Comparison of ENCODE assay signal across 27 cellular contexts in genomic region chr10:34957531-34957930, GRCh38.
"Had no signal": no experiment of that assay in that cellular context is flagged by ENCODE, and none has a peak within 500 bp of the region (broad histone marks: within the 10 kb centered on the region; RNA-seq: fewer than 3 reads in every experiment).

No MANE protein-coding gene starts in this region.

- DNase-seq: colonic mucosa; effector CD8-positive, alpha-beta T cell; endodermal cell; foreskin fibroblast; gastrocnemius medialis; heart left ventricle; left cardiac atrium; left lung; mesendoderm; midbrain; naive thymus-derived CD8-positive, alpha-beta T cell; nephron progenitor cell; occipital lobe; ovary; retina; right lobe of liver; stimulated activated CD4-positive, alpha-beta T cell treated with anti-CD3 and anti-CD28 coated beads, Interleukin-12 subunit alpha, Interleukin-12 subunit beta, amount 100 ng/mL, for 4 hours; stimulated activated CD4-positive, alpha-beta T cell treated with anti-CD3 and anti-CD28 coated beads, Interleukin-1b, Interleukin-23, amount 100 ng/mL, for 48 hours; stimulated activated CD4-positive, alpha-beta T cell treated with anti-CD3 and anti-CD28 coated beads, Interleukin-4, amount 100 ng/mL, for 1 hour; stimulated activated CD8-positive, alpha-beta memory T cell treated with anti-CD3 and anti-CD28 coated beads, Interleukin-4, amount 100 ng/mL, for 48 hours; stimulated activated naive CD4-positive, alpha-beta T cell treated with Interleukin-2 at 50 U/mL for 16 hours; stomach; tibial artery had no signal

- H3K9me3 ChIP-seq: colonic mucosa, gastrocnemius medialis, heart left ventricle, left lung, ovary, right lobe of liver, stomach, tibial artery had no signal

- H2AFZ ChIP-seq: hepatocyte had no signal

- H3K4me3 ChIP-seq: colonic mucosa, gastrocnemius medialis, heart left ventricle, hepatocyte, left lung, ovary, right lobe of liver, smooth muscle cell, stomach, tibial artery had no signal

- H3K4me2 ChIP-seq: hepatocyte, smooth muscle cell had no signal

- H3K27me3 ChIP-seq: colonic mucosa, gastrocnemius medialis, heart left ventricle, hepatocyte, left lung, ovary, right lobe of liver, stomach, tibial artery had no signal

- H3K36me3 ChIP-seq: colonic mucosa, gastrocnemius medialis, heart left ventricle, left lung, ovary, right lobe of liver, stomach, tibial artery had no signal

- H3K4me1 ChIP-seq: colonic mucosa, gastrocnemius medialis, heart left ventricle, left lung, right lobe of liver, stomach had no signal

- H3K27ac ChIP-seq: colonic mucosa, epithelial cell of prostate, gastrocnemius medialis, heart left ventricle, hepatocyte, left lung, ovary, right lobe of liver, stomach, tibial artery had no signal

- ATAC-seq: esophagus mucosa; gastrocnemius medialis; heart left ventricle; left cardiac atrium; left lung; naive thymus-derived CD8-positive, alpha-beta T cell; right lobe of liver had no signal
